In genomic region chr11:33377852-33378385, GRCh38 we compare ENCODE assay signal across 19 cellular contexts. TPM values are rescaled to one million over a fixed set of nuclear protein-coding genes. Genes with fewer than 3 reads are reported as not detected.
DNase-seq lines count a peak whose midpoint lies in the region; ATAC-seq and TF ChIP-seq lines count a peak whose summit lies in the region.
"Had no signal": no experiment of that assay in that cellular context is flagged by ENCODE, and none has a peak within 500 bp of the region (broad histone marks: within the 10 kb centered on the region; RNA-seq: fewer than 3 reads in every experiment).

No MANE protein-coding gene starts in this region.

- TF ChIP-seq CTCF in WTC11 (IDR thresholded peaks at IDR 0.05) (no peak), fibroblast of the aortic adventitia (IDR thresholded peaks at IDR 0.05; ENCODE audit: insufficient read depth, low read length) (no peak)

- CTCF ChIA-PET in WTC11 (lab: Charles Lee), result no interaction called here
- CTCF ChIA-PET in activated naive CD4-positive, alpha-beta T cell treated with anti-CD3 and anti-CD28 coated beads, Interleukin-2, amount 10 ng/mL, durations not matched to agents 7 days and 5 days (lab: Charles Lee), result no interaction called here

- H3K4me1 Mint-ChIP-seq in WTC11, result peaks cover 15% of the 10 kb centered on the region
- H3K4me1 Mint-ChIP-seq in activated naive CD4-positive, alpha-beta T cell treated with anti-CD3 and anti-CD28 coated beads, Interleukin-2, amount 10 ng/mL, durations not matched to agents 7 days and 5 days, result no peaks in the 10 kb centered on the region

- no peaks in the 10 kb centered on the region for H3K9me3 Mint-ChIP-seq in WTC11
- no peaks in the 10 kb centered on the region for H3K9me3 Mint-ChIP-seq in activated naive CD4-positive, alpha-beta T cell treated with anti-CD3 and anti-CD28 coated beads, Interleukin-2, amount 10 ng/mL, durations not matched to agents 7 days and 5 days

- no peak for ATAC-seq in WTC11
- ATAC-seq: left lobe of liver had no signal

- POLR2A ChIA-PET in WTC11 (lab: Charles Lee), result no interaction called here

- H3K4me3 ChIP-seq in fibroblast of the aortic adventitia (ENCODE audit: low read depth, low read length) (no peak overlapping the region), skeletal muscle cell (ENCODE audit: low read depth, low read length) (peak overlapping the region; percentile 69)
- H3K4me3 ChIP-seq: stomach had no signal

- no peak overlapping the region for H3K27ac Mint-ChIP-seq in WTC11
- H3K27ac Mint-ChIP-seq in activated naive CD4-positive, alpha-beta T cell treated with anti-CD3 and anti-CD28 coated beads, Interleukin-2, amount 10 ng/mL, durations not matched to agents 7 days and 5 days, result no peak overlapping the region

- H3K4me3 Mint-ChIP-seq in WTC11, result 0 out of 2 replicates have a peak overlapping the region, but pooled peaks have one; percentile 60
- H3K4me3 Mint-ChIP-seq in activated naive CD4-positive, alpha-beta T cell treated with anti-CD3 and anti-CD28 coated beads, Interleukin-2, amount 10 ng/mL, durations not matched to agents 7 days and 5 days, result no peak overlapping the region

- peaks cover 54% of the 10 kb centered on the region for H3K27me3 Mint-ChIP-seq in WTC11 (ENCODE audit: low read depth)
- peaks cover 36% of the 10 kb centered on the region for H3K27me3 Mint-ChIP-seq in activated naive CD4-positive, alpha-beta T cell treated with anti-CD3 and anti-CD28 coated beads, Interleukin-2, amount 10 ng/mL, durations not matched to agents 7 days and 5 days

- peak; percentile 31 for DNase-seq in NCI-H2171 treated with DMSO at 0.1 percent for 48 hours (lab: John Stamatoyannopoulos, UW)
- DNase-seq in NCI-H2171 (lab: John Stamatoyannopoulos, UW), result no peak
- no peak for DNase-seq in WTC11 (ENCODE audit: low spot score)
- DNase-seq in fibroblast of the aortic adventitia (ENCODE audit: low read depth), result peak; percentile 84
- no peak for DNase-seq in skeletal muscle cell (ENCODE audit: low read depth)
- no peak for DNase-seq in NCI-H1930 (lab: John Stamatoyannopoulos, UW)
- DNase-seq in activated naive CD4-positive, alpha-beta T cell treated with anti-CD3 and anti-CD28 coated beads, Interleukin-2, amount 10 ng/mL, durations not matched to agents 7 days and 5 days, result no peak
- DNase-seq in ureter (ENCODE audit: low spot score), result no peak
- DNase-seq: 8988T; activated CD8-positive, alpha-beta memory T cell treated with anti-CD3 and anti-CD28 coated beads, Interleukin-2, amount 50 U/mL, for 4 hours; activated naive CD4-positive, alpha-beta T cell; DND-41; H7; NCI-H146; NCI-H345; SHP77 treated with DMSO at 0.1 percent for 48 hours; stomach; T-helper 9 cell had no signal

- no peaks in the 10 kb centered on the region for H3K36me3 Mint-ChIP-seq in WTC11
- H3K36me3 Mint-ChIP-seq in activated naive CD4-positive, alpha-beta T cell treated with anti-CD3 and anti-CD28 coated beads, Interleukin-2, amount 10 ng/mL, durations not matched to agents 7 days and 5 days, result no peaks in the 10 kb centered on the region

TF ChIP-seq in WTC11, 78 proteins besides CTCF, POLR2A, EP300 and RAD21:
- TF ChIP-seq FOXP1 (CRISPR knock-in tag; IDR thresholded peaks at IDR 0.05; ENCODE audit: borderline replicate concordance) (no peak), NR1H2 (CRISPR knock-in tag; IDR thresholded peaks at IDR 0.05) (no peak), SMAD3 (CRISPR knock-in tag; IDR thresholded peaks at IDR 0.05; ENCODE audit: borderline replicate concordance) (no peak), FOXP4 (CRISPR knock-in tag; IDR thresholded peaks at IDR 0.05) (no peak), TCF7 (CRISPR knock-in tag; IDR thresholded peaks at IDR 0.05; ENCODE audit: low read depth) (no peak), RELA (CRISPR knock-in tag; IDR thresholded peaks at IDR 0.05; ENCODE audit: borderline replicate concordance) (no peak), GTF2I (CRISPR knock-in tag; conservative IDR thresholded peaks at IDR 0.05) (no peak), FOXK1 (CRISPR knock-in tag; IDR thresholded peaks at IDR 0.05) (no peak), ZNF512 (CRISPR knock-in tag; IDR thresholded peaks at IDR 0.05; ENCODE audit: borderline replicate concordance) (no peak), ATF1 (CRISPR knock-in tag; IDR thresholded peaks at IDR 0.05) (no peak), TP53 (CRISPR knock-in tag; IDR thresholded peaks at IDR 0.05) (no peak), TEAD1 (CRISPR knock-in tag; IDR thresholded peaks at IDR 0.05) (no peak), SOX15 (CRISPR knock-in tag; IDR thresholded peaks at IDR 0.05) (no peak), IRF2 (CRISPR knock-in tag; IDR thresholded peaks at IDR 0.05; ENCODE audit: borderline replicate concordance, low read depth) (no peak), NFYB (CRISPR knock-in tag; conservative IDR thresholded peaks at IDR 0.05; ENCODE audit: low read depth) (no peak), SP1 (CRISPR knock-in tag; conservative IDR thresholded peaks at IDR 0.05) (no peak)
- TF ChIP-seq, protein P1, sequence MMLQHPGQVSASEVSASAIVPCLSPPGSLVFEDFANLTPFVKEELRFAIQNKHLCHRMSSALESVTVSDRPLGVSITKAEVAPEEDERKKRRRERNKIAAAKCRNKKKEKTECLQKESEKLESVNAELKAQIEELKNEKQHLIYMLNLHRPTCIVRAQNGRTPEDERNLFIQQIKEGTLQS (CRISPR knock-in tag; conservative IDR thresholded peaks at IDR 0.05), result no peak
- TF ChIP-seq, protein P2, sequence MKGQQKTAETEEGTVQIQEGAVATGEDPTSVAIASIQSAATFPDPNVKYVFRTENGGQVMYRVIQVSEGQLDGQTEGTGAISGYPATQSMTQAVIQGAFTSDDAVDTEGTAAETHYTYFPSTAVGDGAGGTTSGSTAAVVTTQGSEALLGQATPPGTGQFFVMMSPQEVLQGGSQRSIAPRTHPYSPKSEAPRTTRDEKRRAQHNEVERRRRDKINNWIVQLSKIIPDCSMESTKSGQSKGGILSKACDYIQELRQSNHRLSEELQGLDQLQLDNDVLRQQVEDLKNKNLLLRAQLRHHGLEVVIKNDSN (CRISPR knock-in tag; IDR thresholded peaks at IDR 0.05), result no peak
TF ChIP-seq in WTC11: peak in this region for 0.

RNA-seq across cellular contexts. Expression of gene KIAA1549L, which starts 2.0 kb away (rescaled TPM):
- total RNA-seq in WTC11 (2021), result 1.6 to 1.8 TPM (median 1.6 TPM) in 3 replicates
- total RNA-seq in fibroblast of the aortic adventitia (ENCODE audit: low replicate concordance), result 2.9 and 10.6 TPM in 2 replicates
- 10.1 TPM for total RNA-seq in ureter

Comparison
In these comparisons a context has a peak if more than half of its experiments do, and no peak if none do; other contexts are left out.
1. DNase-seq: peak in NCI-H2171 treated with DMSO at 0.1 percent for 48 hours (single experiment) and fibroblast of the aortic adventitia (single experiment); none in NCI-H2171 (single experiment), WTC11 (single experiment), skeletal muscle cell (single experiment), NCI-H1930 (0 of 2), activated naive CD4-positive, alpha-beta T cell treated with anti-CD3 and anti-CD28 coated beads, Interleukin-2, amount 10 ng/mL, durations not matched to agents 7 days and 5 days (single experiment) and ureter (single experiment).